1 cellular context compared by ENCODE assay signal in the genomic region with DNA sequence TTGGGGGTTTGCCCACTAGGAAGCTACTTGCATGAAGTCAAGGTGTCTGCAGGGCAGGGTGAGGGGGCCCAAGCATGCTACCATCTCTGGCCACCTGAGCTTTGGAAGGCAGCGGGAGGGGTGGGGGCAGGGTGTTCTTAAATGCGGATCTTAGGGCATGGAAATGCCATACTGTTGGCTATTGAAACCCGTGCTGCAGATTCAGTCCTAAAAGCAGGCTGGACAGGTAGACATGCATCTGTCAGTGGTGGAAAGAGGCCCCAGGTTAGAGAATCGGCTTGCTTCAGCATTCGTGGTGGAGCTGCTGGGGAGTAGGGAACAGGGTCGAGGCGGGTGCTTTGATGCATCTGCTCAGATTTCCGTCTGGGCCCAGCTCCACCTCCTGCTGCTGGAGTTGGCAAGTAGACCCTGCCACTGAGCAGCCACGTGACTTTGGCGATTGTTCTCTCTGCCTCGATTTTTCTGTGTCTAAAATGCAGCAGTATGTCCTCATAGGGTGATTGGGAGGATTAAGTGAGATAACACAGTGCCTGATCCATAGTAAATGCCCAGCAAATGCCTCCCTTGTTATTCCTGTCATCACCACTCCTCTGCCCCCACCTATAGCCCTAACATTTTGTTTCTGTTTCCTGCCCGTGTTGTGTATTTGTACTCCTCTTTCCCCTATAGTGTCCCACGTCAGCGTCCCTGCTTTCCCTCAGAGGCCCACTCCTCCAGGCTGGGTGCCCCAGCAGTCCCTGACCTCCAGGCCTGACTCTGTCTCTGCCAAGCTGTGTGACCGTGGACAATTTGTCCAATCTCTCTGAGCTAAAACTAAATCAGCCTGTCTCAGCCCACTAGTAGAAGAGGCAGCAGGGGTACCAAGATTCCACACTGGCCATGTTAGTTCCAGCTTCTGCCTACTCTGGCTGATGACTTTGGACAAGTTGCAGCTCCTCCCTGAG.
TF ChIP-seq lines count a peak whose summit lies in the region.

No MANE protein-coding gene starts in this region.

TF ChIP-seq in GM23338, 12 proteins besides CTCF, POLR2A, EP300 and RAD21 (continued from another document):
- TF ChIP-seq, protein P1, sequence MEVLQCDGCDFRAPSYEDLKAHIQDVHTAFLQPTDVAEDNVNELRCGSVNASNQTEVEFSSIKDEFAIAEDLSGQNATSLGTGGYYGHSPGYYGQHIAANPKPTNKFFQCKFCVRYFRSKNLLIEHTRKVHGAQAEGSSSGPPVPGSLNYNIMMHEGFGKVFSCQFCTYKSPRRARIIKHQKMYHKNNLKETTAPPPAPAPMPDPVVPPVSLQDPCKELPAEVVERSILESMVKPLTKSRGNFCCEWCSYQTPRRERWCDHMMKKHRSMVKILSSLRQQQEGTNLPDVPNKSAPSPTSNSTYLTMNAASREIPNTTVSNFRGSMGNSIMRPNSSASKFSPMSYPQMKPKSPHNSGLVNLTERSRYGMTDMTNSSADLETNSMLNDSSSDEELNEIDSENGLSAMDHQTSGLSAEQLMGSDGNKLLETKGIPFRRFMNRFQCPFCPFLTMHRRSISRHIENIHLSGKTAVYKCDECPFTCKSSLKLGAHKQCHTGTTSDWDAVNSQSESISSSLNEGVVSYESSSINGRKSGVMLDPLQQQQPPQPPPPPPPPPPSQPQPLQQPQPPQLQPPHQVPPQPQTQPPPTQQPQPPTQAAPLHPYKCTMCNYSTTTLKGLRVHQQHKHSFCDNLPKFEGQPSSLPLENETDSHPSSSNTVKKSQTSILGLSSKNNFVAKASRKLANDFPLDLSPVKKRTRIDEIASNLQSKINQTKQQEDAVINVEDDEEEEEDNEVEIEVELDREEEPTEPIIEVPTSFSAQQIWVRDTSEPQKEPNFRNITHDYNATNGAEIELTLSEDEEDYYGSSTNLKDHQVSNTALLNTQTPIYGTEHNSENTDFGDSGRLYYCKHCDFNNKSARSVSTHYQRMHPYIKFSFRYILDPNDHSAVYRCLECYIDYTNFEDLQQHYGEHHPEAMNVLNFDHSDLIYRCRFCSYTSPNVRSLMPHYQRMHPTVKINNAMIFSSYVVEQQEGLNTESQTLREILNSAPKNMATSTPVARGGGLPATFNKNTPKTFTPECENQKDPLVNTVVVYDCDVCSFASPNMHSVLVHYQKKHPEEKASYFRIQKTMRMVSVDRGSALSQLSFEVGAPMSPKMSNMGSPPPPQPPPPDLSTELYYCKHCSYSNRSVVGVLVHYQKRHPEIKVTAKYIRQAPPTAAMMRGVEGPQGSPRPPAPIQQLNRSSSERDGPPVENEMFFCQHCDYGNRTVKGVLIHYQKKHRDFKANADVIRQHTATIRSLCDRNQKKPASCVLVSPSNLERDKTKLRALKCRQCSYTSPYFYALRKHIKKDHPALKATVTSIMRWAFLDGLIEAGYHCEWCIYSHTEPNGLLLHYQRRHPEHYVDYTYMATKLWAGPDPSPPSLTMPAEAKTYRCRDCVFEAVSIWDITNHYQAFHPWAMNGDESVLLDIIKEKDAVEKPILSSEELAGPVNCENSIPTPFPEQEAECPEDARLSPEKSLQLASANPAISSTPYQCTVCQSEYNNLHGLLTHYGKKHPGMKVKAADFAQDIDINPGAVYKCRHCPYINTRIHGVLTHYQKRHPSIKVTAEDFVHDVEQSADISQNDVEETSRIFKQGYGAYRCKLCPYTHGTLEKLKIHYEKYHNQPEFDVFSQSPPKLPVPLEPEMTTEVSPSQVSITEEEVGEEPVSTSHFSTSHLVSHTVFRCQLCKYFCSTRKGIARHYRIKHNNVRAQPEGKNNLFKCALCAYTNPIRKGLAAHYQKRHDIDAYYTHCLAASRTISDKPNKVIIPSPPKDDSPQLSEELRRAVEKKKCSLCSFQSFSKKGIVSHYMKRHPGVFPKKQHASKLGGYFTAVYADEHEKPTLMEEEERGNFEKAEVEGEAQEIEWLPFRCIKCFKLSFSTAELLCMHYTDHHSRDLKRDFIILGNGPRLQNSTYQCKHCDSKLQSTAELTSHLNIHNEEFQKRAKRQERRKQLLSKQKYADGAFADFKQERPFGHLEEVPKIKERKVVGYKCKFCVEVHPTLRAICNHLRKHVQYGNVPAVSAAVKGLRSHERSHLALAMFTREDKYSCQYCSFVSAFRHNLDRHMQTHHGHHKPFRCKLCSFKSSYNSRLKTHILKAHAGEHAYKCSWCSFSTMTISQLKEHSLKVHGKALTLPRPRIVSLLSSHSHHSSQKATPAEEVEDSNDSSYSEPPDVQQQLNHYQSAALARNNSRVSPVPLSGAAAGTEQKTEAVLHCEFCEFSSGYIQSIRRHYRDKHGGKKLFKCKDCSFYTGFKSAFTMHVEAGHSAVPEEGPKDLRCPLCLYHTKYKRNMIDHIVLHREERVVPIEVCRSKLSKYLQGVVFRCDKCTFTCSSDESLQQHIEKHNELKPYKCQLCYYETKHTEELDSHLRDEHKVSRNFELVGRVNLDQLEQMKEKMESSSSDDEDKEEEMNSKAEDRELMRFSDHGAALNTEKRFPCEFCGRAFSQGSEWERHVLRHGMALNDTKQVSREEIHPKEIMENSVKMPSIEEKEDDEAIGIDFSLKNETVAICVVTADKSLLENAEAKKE (CRISPR knock-in tag; IDR thresholded peaks at IDR 0.05), result no peak
- TF ChIP-seq EZH2 (IDR thresholded peaks at IDR 0.05; ENCODE audit: low read depth, unreplicated experiment) (no peak), JUNB (IDR thresholded peaks at IDR 0.05; ENCODE audit: unreplicated experiment) (no peak)
- TF ChIP-seq, protein P2, sequence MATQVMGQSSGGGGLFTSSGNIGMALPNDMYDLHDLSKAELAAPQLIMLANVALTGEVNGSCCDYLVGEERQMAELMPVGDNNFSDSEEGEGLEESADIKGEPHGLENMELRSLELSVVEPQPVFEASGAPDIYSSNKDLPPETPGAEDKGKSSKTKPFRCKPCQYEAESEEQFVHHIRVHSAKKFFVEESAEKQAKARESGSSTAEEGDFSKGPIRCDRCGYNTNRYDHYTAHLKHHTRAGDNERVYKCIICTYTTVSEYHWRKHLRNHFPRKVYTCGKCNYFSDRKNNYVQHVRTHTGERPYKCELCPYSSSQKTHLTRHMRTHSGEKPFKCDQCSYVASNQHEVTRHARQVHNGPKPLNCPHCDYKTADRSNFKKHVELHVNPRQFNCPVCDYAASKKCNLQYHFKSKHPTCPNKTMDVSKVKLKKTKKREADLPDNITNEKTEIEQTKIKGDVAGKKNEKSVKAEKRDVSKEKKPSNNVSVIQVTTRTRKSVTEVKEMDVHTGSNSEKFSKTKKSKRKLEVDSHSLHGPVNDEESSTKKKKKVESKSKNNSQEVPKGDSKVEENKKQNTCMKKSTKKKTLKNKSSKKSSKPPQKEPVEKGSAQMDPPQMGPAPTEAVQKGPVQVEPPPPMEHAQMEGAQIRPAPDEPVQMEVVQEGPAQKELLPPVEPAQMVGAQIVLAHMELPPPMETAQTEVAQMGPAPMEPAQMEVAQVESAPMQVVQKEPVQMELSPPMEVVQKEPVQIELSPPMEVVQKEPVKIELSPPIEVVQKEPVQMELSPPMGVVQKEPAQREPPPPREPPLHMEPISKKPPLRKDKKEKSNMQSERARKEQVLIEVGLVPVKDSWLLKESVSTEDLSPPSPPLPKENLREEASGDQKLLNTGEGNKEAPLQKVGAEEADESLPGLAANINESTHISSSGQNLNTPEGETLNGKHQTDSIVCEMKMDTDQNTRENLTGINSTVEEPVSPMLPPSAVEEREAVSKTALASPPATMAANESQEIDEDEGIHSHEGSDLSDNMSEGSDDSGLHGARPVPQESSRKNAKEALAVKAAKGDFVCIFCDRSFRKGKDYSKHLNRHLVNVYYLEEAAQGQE (IDR thresholded peaks at IDR 0.05; ENCODE audit: unreplicated experiment), result no peak
